ENCODE assay signal across 8 cellular contexts in the genomic region with DNA sequence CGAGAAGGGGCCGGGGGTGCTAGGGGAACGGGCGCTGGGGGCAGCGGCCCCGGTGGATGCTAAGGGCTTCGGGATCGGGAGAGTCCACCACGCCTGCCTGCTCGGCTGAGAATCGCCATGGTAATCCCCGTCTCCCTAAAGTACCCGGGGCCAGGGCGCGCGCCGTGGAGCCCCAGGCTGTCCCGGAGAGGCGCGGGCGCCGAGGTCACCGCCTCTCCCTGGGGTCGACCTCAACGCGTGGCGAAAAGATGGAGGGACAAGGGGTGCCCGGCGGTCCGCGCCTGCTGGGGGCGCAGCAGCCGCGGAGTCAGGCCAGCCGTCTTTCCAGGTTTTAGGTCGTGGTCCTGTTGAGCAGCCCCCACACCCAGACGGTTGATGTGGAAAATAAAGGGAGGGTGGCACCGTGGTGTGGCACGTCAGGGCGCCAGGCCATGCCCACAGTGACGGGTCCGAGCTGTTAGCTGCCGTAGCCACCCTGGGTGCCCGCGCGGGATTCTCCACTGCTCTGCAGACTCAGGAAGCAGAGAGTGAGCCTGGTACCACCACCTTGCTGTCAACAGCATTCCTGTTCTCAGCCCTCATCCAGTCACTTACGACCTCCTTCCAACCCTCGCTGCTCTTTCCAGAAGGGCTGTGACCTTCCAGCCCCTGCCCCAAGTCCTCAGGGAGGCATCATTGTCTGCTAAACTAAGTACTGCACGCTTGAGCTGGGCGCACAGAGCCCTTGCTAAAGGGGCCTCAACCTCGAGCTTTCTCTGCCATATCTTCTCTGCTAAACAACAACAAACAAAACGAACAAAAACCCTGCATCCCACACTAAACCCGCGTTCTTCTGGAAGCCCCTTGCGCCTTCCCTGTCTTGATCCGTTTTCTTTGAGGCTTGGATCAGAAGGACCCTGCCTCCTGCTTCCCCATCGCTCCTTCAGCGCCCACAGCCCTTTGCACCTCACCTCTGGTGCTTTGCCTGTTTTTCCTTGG. TPM values are rescaled to one million over a fixed set of nuclear protein-coding genes. Genes with fewer than 3 reads are reported as not detected.
A peak's percentile ranks its signal among the peaks of the same experiment; 100 is the strongest.
DNase-seq lines count a peak whose midpoint lies in the region; ATAC-seq and TF ChIP-seq lines count a peak whose summit lies in the region.

No MANE protein-coding gene starts in this region.

- H3K4me3 ChIP-seq in Loucy (ENCODE audit: low read length, poor library complexity, severe bottlenecking) (peak overlapping the region; percentile 70), right cardiac atrium (ENCODE audit: low read length) (peak overlapping the region; percentile 30), skeletal muscle satellite cell (ENCODE audit: low read length) (peak overlapping the region; percentile 78)

- ATAC-seq in right cardiac atrium, result peak; percentile 32 to 44

- peaks cover 29% of the 10 kb centered on the region for H3K27me3 Mint-ChIP-seq in activated naive CD4-positive, alpha-beta T cell treated with anti-CD3 and anti-CD28 coated beads, Interleukin-2, amount 10 ng/mL, durations not matched to agents 7 days and 5 days

- H3F3A ChIP-seq in Loucy (ENCODE audit: low read depth), result no peaks in the 10 kb centered on the region

- H3K9me3 Mint-ChIP-seq in activated naive CD4-positive, alpha-beta T cell treated with anti-CD3 and anti-CD28 coated beads, Interleukin-2, amount 10 ng/mL, durations not matched to agents 7 days and 5 days, result no peaks in the 10 kb centered on the region

- DNase-seq in stimulated activated CD4-positive, alpha-beta T cell treated with anti-CD3 and anti-CD28 coated beads, Interleukin-15, amount 100 ng/mL, for 24 hours, result peak; percentile 34
- DNase-seq in stimulated activated CD4-positive, alpha-beta T cell treated with anti-CD3 and anti-CD28 coated beads, Interleukin-4, amount 100 ng/mL, for 24 hours, result no peak
- no peak for DNase-seq in activated naive CD4-positive, alpha-beta T cell treated with anti-CD3 and anti-CD28 coated beads, Interleukin-2, amount 10 ng/mL, durations not matched to agents 7 days and 5 days
- DNase-seq in right cardiac atrium, result no peak
- no peak for DNase-seq in NCI-H128 (lab: John Stamatoyannopoulos, UW; ENCODE audit: unreplicated experiment)
- no peak for DNase-seq in AG20443 (ENCODE audit: low spot score)

- H3K4me1 ChIP-seq in Loucy (ENCODE audit: insufficient read depth, low read length, poor library complexity, severe bottlenecking), result no peaks in the 10 kb centered on the region
- no peaks in the 10 kb centered on the region for H3K4me1 ChIP-seq in right cardiac atrium (ENCODE audit: control insufficient read depth, insufficient read depth, low read length)
- H3K4me1 ChIP-seq in skeletal muscle satellite cell (ENCODE audit: control insufficient read depth, insufficient read depth, low read length), result peaks cover 3% of the 10 kb centered on the region

- peaks cover 26% of the 10 kb centered on the region for H3K4me1 Mint-ChIP-seq in activated naive CD4-positive, alpha-beta T cell treated with anti-CD3 and anti-CD28 coated beads, Interleukin-2, amount 10 ng/mL, durations not matched to agents 7 days and 5 days

- H3K4me3 Mint-ChIP-seq in activated naive CD4-positive, alpha-beta T cell treated with anti-CD3 and anti-CD28 coated beads, Interleukin-2, amount 10 ng/mL, durations not matched to agents 7 days and 5 days, result peak overlapping the region; percentile 78

- H3K9me3 ChIP-seq in Loucy (ENCODE audit: insufficient read depth, low read depth, low read length), result no peaks in the 10 kb centered on the region
- H3K9me3 ChIP-seq in right cardiac atrium (ENCODE audit: control insufficient read depth, low read length), result no peaks in the 10 kb centered on the region
- H3K9me3 ChIP-seq in skeletal muscle satellite cell (replicated peaks; ENCODE audit: low read length), result no peaks in the 10 kb centered on the region

- CTCF ChIA-PET in activated naive CD4-positive, alpha-beta T cell treated with anti-CD3 and anti-CD28 coated beads, Interleukin-2, amount 10 ng/mL, durations not matched to agents 7 days and 5 days (lab: Charles Lee), result interaction anchor here (1.0 kb wide), 2 partner anchors 102 to 327 kb away, joined by 3 read pairs; no protein-coding TSS in a partner anchor

- no peak for TF ChIP-seq CTCF in Loucy (conservative IDR thresholded peaks at IDR 0.05; ENCODE audit: low read length)

- H3K9me2 ChIP-seq in Loucy (replicated peaks; ENCODE audit: low read depth, low read length), result no peaks in the 10 kb centered on the region

- peak overlapping the region; percentile 70; the same call in 1 of the 2 replicates for H2AFZ ChIP-seq in Loucy (ENCODE audit: low read length)

- H3K4me2 ChIP-seq in Loucy (ENCODE audit: low read depth, low read length, poor library complexity, severe bottlenecking), result peak overlapping the region; percentile 76
- peak overlapping the region; percentile 98 for H3K4me2 ChIP-seq in skeletal muscle satellite cell (ENCODE audit: low read length)

- intact Hi-C loops in right cardiac atrium (cut with DNase I), result no loop called here

- no peaks in the 10 kb centered on the region for H3K36me3 Mint-ChIP-seq in activated naive CD4-positive, alpha-beta T cell treated with anti-CD3 and anti-CD28 coated beads, Interleukin-2, amount 10 ng/mL, durations not matched to agents 7 days and 5 days

- H4K20me1 ChIP-seq in Loucy (ENCODE audit: insufficient read depth, low read length, poor library complexity, severe bottlenecking), result no peaks in the 10 kb centered on the region

- 11% methylated on average over 58 of the region's 58 CpGs for WGBS in right cardiac atrium

- H3K27ac ChIP-seq in right cardiac atrium (ENCODE audit: low read length), result no peak overlapping the region

- no peaks in the 10 kb centered on the region for H3K79me2 ChIP-seq in Loucy (ENCODE audit: insufficient read depth, low read length)

- H3K36me3 ChIP-seq in Loucy (ENCODE audit: insufficient read depth, low read length), result no peaks in the 10 kb centered on the region
- no peaks in the 10 kb centered on the region for H3K36me3 ChIP-seq in skeletal muscle satellite cell (ENCODE audit: insufficient read depth, low read length)

- no peaks in the 10 kb centered on the region for H3K27me3 ChIP-seq in Loucy (ENCODE audit: insufficient read depth, low read length, poor library complexity, severe bottlenecking)
- no peaks in the 10 kb centered on the region for H3K27me3 ChIP-seq in right cardiac atrium (ENCODE audit: control insufficient read depth, insufficient read depth)
- H3K27me3 ChIP-seq in skeletal muscle satellite cell (ENCODE audit: control insufficient read depth, insufficient read depth, low read length), result peaks cover 9% of the 10 kb centered on the region

- no peak overlapping the region for H3K9ac ChIP-seq in Loucy (ENCODE audit: low read depth, low read length, poor library complexity, severe bottlenecking)
- peak overlapping the region; percentile 65 for H3K9ac ChIP-seq in skeletal muscle satellite cell (ENCODE audit: low read depth, low read length)

- peak overlapping the region; percentile 47 for H3K27ac Mint-ChIP-seq in activated naive CD4-positive, alpha-beta T cell treated with anti-CD3 and anti-CD28 coated beads, Interleukin-2, amount 10 ng/mL, durations not matched to agents 7 days and 5 days

RNA-seq across cellular contexts. Expression of a gene that starts 0.7 kb away (rescaled TPM):
- not detected for total RNA-seq in right cardiac atrium
- polyA plus RNA-seq in right cardiac atrium, result 0.16 TPM
- 0.22 TPM in 1 of 2 replicates, not detected in the other for total RNA-seq in skeletal muscle satellite cell (2012; rRNA removed)
